Comparison of ENCODE assay signal across 17 cellular contexts in the genomic region with DNA sequence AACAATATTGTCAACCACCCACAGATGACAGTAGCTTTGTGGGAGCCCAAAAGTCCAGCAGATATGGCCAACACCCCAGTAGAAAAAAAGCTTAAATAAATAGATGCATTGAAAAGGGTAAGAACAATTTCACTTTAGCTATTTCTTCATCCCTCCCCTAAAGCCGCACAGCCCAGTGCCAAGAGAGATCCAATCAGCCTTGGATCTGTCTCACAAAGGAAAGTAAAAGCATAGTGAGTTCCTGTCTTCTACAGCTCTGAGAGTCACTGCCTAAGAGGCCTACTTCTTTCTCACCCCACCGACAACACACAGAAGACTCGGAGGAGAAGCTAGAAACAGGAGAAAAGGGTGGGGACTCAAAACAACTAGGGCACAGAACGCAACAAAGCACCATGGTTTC.
DNase-seq lines count a peak whose midpoint lies in the region; ATAC-seq and TF ChIP-seq lines count a peak whose summit lies in the region.
"Had no signal": no experiment of that assay in that cellular context is flagged by ENCODE, and none has a peak within 500 bp of the region (broad histone marks: within the 10 kb centered on the region; RNA-seq: fewer than 3 reads in every experiment).

No MANE protein-coding gene starts in this region.

- DNase-seq in heart right ventricle = peak in 1 of 2 donors; percentile 6
- no peak for DNase-seq in Right ventricle myocardium superior
- DNase-seq in H9 = no peak
- no peak for DNase-seq in Panc1 (ENCODE audit: low read depth, low spot score)
- DNase-seq in testis = no peak
- DNase-seq: 8988T; CD4-positive, alpha-beta memory T cell; DMS153; DMS79; GDM1; GM23248; HCEC 1CT had no signal

- H2AFZ ChIP-seq in H9 (ENCODE audit: low read length) = no peak overlapping the region
- H2AFZ ChIP-seq: GM23248 had no signal

- peaks cover 0 to 30% (median 17%) of the 10 kb centered on the region in 11 donors for H3K9me3 ChIP-seq in heart right ventricle
- H3K9me3 ChIP-seq in H9 (ENCODE audit: control insufficient read depth, low read depth, low read length) = peaks cover 7% of the 10 kb centered on the region
- peaks cover 19% of the 10 kb centered on the region for H3K9me3 ChIP-seq in Panc1 (ENCODE audit: control insufficient read depth, insufficient read depth, low read depth, low read length)
- no peaks in the 10 kb centered on the region for H3K9me3 ChIP-seq in neutrophil
- H3K9me3 ChIP-seq in testis = no peaks in the 10 kb centered on the region

- WGBS in heart right ventricle, 2 donors = 72 to 80% methylated on average over 4 of the region's 4 CpGs
- no CpG with 5 or more reads among the region's 4 CpGs for WGBS in H9 (ENCODE audit: extremely low coverage, insufficient read length, low lambda C conversion rate)
- 80 to 89% methylated on average over 4 of the region's 4 CpGs for WGBS in testis, 2 donors

- H3K27ac Mint-ChIP-seq in H9 = no peak overlapping the region
- H3K27ac Mint-ChIP-seq in stimulated activated memory B cell treated with anti-CD40 and anti-IgM and Interleukin-4, amounts not matched to agents 10 μg/mL and 1 μg/mL and 100 μg/mL, for 72 hours = no peak overlapping the region
- H3K27ac Mint-ChIP-seq: CD4-positive, alpha-beta memory T cell had no signal

- H3K18ac ChIP-seq in H9 (ENCODE audit: insufficient read length, low read depth, low read length) = no peak overlapping the region

- H3K4me3 Mint-ChIP-seq in H9 = no peak overlapping the region
- no peak overlapping the region for H3K4me3 Mint-ChIP-seq in stimulated activated memory B cell treated with anti-CD40 and anti-IgM and Interleukin-4, amounts not matched to agents 10 μg/mL and 1 μg/mL and 100 μg/mL, for 72 hours
- H3K4me3 Mint-ChIP-seq: CD14-positive monocyte had no signal

- ATAC-seq in heart right ventricle = peak in 7 of 8 donors; percentile 18 to 75 (median 69)
- ATAC-seq in Right ventricle myocardium superior (ENCODE audit: poor library complexity) = no peak
- ATAC-seq in Panc1 = no peak
- ATAC-seq in stimulated activated memory B cell treated with anti-CD40 and anti-IgM and Interleukin-4, amounts not matched to agents 10 μg/mL and 1 μg/mL and 100 μg/mL, for 72 hours = no peak

- no peak overlapping the region for H4K5ac ChIP-seq in H9 (ENCODE audit: insufficient read length, low read depth, low read length)

- CTCF ChIA-PET in Panc1 (lab: Charles Lee) = no interaction called here

- TF ChIP-seq CTCF in heart right ventricle (IDR thresholded peaks at IDR 0.05) (no peak), H9 (conservative IDR thresholded peaks at IDR 0.05) (no peak), Panc1 (IDR thresholded peaks at IDR 0.05) (no peak), neutrophil (IDR thresholded peaks at IDR 0.05) (no peak), testis (IDR thresholded peaks at IDR 0.05) (no peak)

- no peak overlapping the region for H3K4me3 ChIP-seq in heart right ventricle
- no peak overlapping the region for H3K4me3 ChIP-seq in Panc1 (ENCODE audit: low read depth in 2 of 2, low read length in 2 of 2)
- no peak overlapping the region for H3K4me3 ChIP-seq in neutrophil (ENCODE audit: low read depth in 1 of 2, low read length in 1 of 2)
- no peak overlapping the region for H3K4me3 ChIP-seq in testis
- H3K4me3 ChIP-seq: BLaER1, GM23248 had no signal

- no peak overlapping the region for H4K91ac ChIP-seq in H9 (ENCODE audit: insufficient read length, low read depth, low read length)

- H3K79me2 ChIP-seq in H9 (ENCODE audit: insufficient read depth, low read length) = no peaks in the 10 kb centered on the region

- peaks cover 0 to 7% of the 10 kb centered on the region in 2 experiments; a peak in 2 of 4 replicates for H3K4me1 Mint-ChIP-seq in H9
- no peaks in the 10 kb centered on the region for H3K4me1 Mint-ChIP-seq in stimulated activated memory B cell treated with anti-CD40 and anti-IgM and Interleukin-4, amounts not matched to agents 10 μg/mL and 1 μg/mL and 100 μg/mL, for 72 hours

- no peak overlapping the region for H3K4ac ChIP-seq in H9 (ENCODE audit: low read depth, low read length)

- no peak overlapping the region for H4K8ac ChIP-seq in H9 (replicated peaks; ENCODE audit: insufficient read length, low read depth, low read length)

- H3K4me1 ChIP-seq in heart right ventricle = peaks cover 0 to 11% (median 0%) of the 10 kb centered on the region in 9 donors
- no peaks in the 10 kb centered on the region for H3K4me1 ChIP-seq in H9 (ENCODE audit: insufficient read depth, low read length)
- peaks cover 18% of the 10 kb centered on the region for H3K4me1 ChIP-seq in Panc1 (ENCODE audit: control insufficient read depth, insufficient read depth, low read length)
- H3K4me1 ChIP-seq in neutrophil (ENCODE audit: control insufficient read depth in 1 of 2, insufficient read depth in 1 of 2, low read depth in 1 of 2, low read length in 1 of 2) = peaks cover 17 to 18% of the 10 kb centered on the region in 2 experiments
- no peaks in the 10 kb centered on the region for H3K4me1 ChIP-seq in testis
- H3K4me1 ChIP-seq: BLaER1 had no signal

- H2BK5ac ChIP-seq in H9 (ENCODE audit: insufficient read length, low read length) = no peak overlapping the region

- peaks cover 19 to 23% of the 10 kb centered on the region in 2 experiments for H3K9me3 Mint-ChIP-seq in H9
- peaks cover 19% of the 10 kb centered on the region for H3K9me3 Mint-ChIP-seq in stimulated activated memory B cell treated with anti-CD40 and anti-IgM and Interleukin-4, amounts not matched to agents 10 μg/mL and 1 μg/mL and 100 μg/mL, for 72 hours

- no peak overlapping the region for H3K4me2 ChIP-seq in H9 (ENCODE audit: insufficient read depth, insufficient read length, low read length)
- H3K4me2 ChIP-seq: BLaER1 had no signal

- H3K27me3 Mint-ChIP-seq in H9 (ENCODE audit: low read depth) = no peaks in the 10 kb centered on the region
- no peaks in the 10 kb centered on the region for H3K27me3 Mint-ChIP-seq in stimulated activated memory B cell treated with anti-CD40 and anti-IgM and Interleukin-4, amounts not matched to agents 10 μg/mL and 1 μg/mL and 100 μg/mL, for 72 hours
- H3K27me3 Mint-ChIP-seq: CD4-positive, alpha-beta memory T cell had no signal

- no peaks in the 10 kb centered on the region for H3K23me2 ChIP-seq in H9 (ENCODE audit: insufficient read length, low read depth, low read length, poor library complexity, severe bottlenecking)

- no peak overlapping the region for H3K14ac ChIP-seq in H9 (ENCODE audit: insufficient read depth, low read length)

- H3K79me1 ChIP-seq in H9 (ENCODE audit: insufficient read depth, low read depth, low read length, poor library complexity, severe bottlenecking) = no peaks in the 10 kb centered on the region

- BruUV-seq in Panc1 (replicated peaks; lab: Mats Ljungman, UMichigan) = no TSS peak

- H3K27me3 ChIP-seq in heart right ventricle (no peaks in the 10 kb centered on the region), H9 (ENCODE audit: insufficient read depth, low read length) (no peaks in the 10 kb centered on the region), Panc1 (ENCODE audit: control insufficient read depth, insufficient read depth, low read length) (no peaks in the 10 kb centered on the region), neutrophil (no peaks in the 10 kb centered on the region), testis (no peaks in the 10 kb centered on the region)
- H3K27me3 ChIP-seq: BLaER1 had no signal

- intact Hi-C loops in heart right ventricle (cut with DNase I) (no loop called here), Right ventricle myocardium superior (cut with DNase I) (no loop called here), Panc1 (cut with micrococcal nuclease; ENCODE audit: unreplicated experiment) (loop anchor here (10.0 kb wide), 1 partner anchor 343 kb away; no protein-coding TSS in a partner anchor), testis (cut with DNase I; ENCODE audit: low total_unique reads) (no loop called here)

- H3T11ph ChIP-seq in H9 (ENCODE audit: low read length) = peak overlapping the region; percentile 2

- peaks cover 13 to 30% (median 26%) of the 10 kb centered on the region in 3 experiments for H3K36me3 Mint-ChIP-seq in H9 (ENCODE audit: insufficient read depth in 1 of 3, low read depth in 3 of 3)
- H3K36me3 Mint-ChIP-seq in stimulated activated memory B cell treated with anti-CD40 and anti-IgM and Interleukin-4, amounts not matched to agents 10 μg/mL and 1 μg/mL and 100 μg/mL, for 72 hours = peaks cover 43% of the 10 kb centered on the region

- H3K36me3 ChIP-seq in heart right ventricle = peaks cover 0 to 4% (median 0%) of the 10 kb centered on the region in 9 donors
- H3K36me3 ChIP-seq in Panc1 (ENCODE audit: control insufficient read depth, insufficient read depth, low read length) = no peaks in the 10 kb centered on the region
- H3K36me3 ChIP-seq in neutrophil = no peaks in the 10 kb centered on the region
- H3K36me3 ChIP-seq in testis (ENCODE audit: low read depth, missing control alignments) = no peaks in the 10 kb centered on the region
- H3K36me3 ChIP-seq: BLaER1 had no signal

- H2BK15ac ChIP-seq in H9 (ENCODE audit: low read depth, low read length) = no peak overlapping the region

- H2BK12ac ChIP-seq in H9 (ENCODE audit: insufficient read length, low read depth, low read length) = no peak overlapping the region

- H3K9ac ChIP-seq in H9 (ENCODE audit: extremely low read depth, insufficient read length, low read length) = no peak overlapping the region
- H3K9ac ChIP-seq: BLaER1, GM23248 had no signal

- H3K27ac ChIP-seq in heart right ventricle (peak overlapping the region in 9 of 10 donors; percentile 4 to 59 (median 50)), H9 (ENCODE audit: insufficient read length, low read depth, low read length) (no peak overlapping the region), Panc1 (ENCODE audit: low read length) (peak overlapping the region; percentile 73; the same call in 1 of the 2 replicates), neutrophil (peak overlapping the region; percentile 38), testis (no peak overlapping the region)
- H3K27ac ChIP-seq: BLaER1, GM23248, HL-60 had no signal

- H3K56ac ChIP-seq in H9 (ENCODE audit: insufficient read length, low read depth, low read length) = no peak overlapping the region

- H3K23ac ChIP-seq in H9 (ENCODE audit: insufficient read length, low read depth, low read length) = no peak overlapping the region

- H2BK20ac ChIP-seq in H9 (ENCODE audit: low read depth, low read length, poor library complexity, severe bottlenecking) = no peak overlapping the region

- POLR2A ChIA-PET in Panc1 (lab: Charles Lee) = interaction anchor here (0.6 kb wide), 1 partner anchor 814 kb away, joined by 5 read pairs; no protein-coding TSS in a partner anchor

- no peak overlapping the region for H2AK5ac ChIP-seq in H9 (ENCODE audit: insufficient read length, low read length)

- in situ Hi-C loops in Panc1 (cut with HindIII; ENCODE audit: low pct_unique_long_range_greater_than_20kb, low sequenced_read_pairs) = no loop called here

- no peaks in the 10 kb centered on the region for H4K20me1 ChIP-seq in H9 (ENCODE audit: control insufficient read depth, insufficient read depth, insufficient read length)
- H4K20me1 ChIP-seq: BLaER1 had no signal

- TF ChIP-seq POLR2A in testis (IDR thresholded peaks at IDR 0.05) = no peak

- H2BK120ac ChIP-seq in H9 (ENCODE audit: low read depth, low read length, poor library complexity, severe bottlenecking) = no peak overlapping the region

Comparison
In these comparisons a context has a peak if more than half of its experiments do, and no peak if none do; other contexts are left out.
1. ATAC-seq: peak in heart right ventricle (7 of 8); none in Right ventricle myocardium superior (single experiment), Panc1 (single experiment) and stimulated activated memory B cell treated with anti-CD40 and anti-IgM and Interleukin-4, amounts not matched to agents 10 μg/mL and 1 μg/mL and 100 μg/mL, for 72 hours (single experiment).
2. H3K27ac ChIP-seq: peak in heart right ventricle (9 of 10), Panc1 (single experiment) and neutrophil (single experiment); none in H9 (single experiment) and testis (0 of 2).